Comparison of ENCODE assay signal across 14 cellular contexts in the genomic region with DNA sequence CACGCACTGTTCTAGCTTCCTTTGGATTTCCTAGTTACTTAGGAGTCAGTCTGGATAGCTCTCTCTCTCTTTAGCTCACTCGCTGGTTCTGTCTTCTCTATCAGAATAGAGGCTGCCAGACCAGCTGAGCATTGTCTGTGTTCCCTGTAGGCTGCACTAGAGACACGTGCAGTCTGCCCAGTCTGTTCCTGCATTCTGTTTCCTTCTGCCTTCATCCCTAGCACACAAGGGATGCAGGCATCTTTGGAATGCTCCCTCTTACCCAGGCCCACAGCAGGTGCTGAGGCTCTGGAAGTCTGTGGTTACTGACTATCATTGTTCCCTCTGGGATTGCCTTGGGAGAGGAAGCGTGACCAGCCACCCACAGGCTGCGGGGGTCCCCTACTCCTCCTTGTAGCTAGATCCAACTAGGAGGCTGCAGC.
DNase-seq lines count a peak whose midpoint lies in the region; ATAC-seq and TF ChIP-seq lines count a peak whose summit lies in the region.
"Had no signal": no experiment of that assay in that cellular context is flagged by ENCODE, and none has a peak within 500 bp of the region (broad histone marks: within the 10 kb centered on the region; RNA-seq: fewer than 3 reads in every experiment).

No MANE protein-coding gene starts in this region.

- H3K4me3 Mint-ChIP-seq in MCF 10A (ENCODE audit: unreplicated experiment) (no peak overlapping the region), endodermal cell (no peak overlapping the region)
- H3K4me3 Mint-ChIP-seq: activated CD8-positive, alpha-beta T cell treated with anti-CD3 and anti-CD28 coated beads for 36 hours; stimulated activated naive B cell treated with anti-CD40 and anti-IgM and Interleukin-4, amounts not matched to agents 10 μg/mL and 1 μg/mL and 100 μg/mL, for 72 hours had no signal

- TF ChIP-seq POLR2A in breast epithelium (IDR thresholded peaks at IDR 0.05), result no peak
- no peak for TF ChIP-seq POLR2A in adrenal gland (IDR thresholded peaks at IDR 0.05)

- H3K4me1 Mint-ChIP-seq in MCF 10A (ENCODE audit: insufficient read depth, unreplicated experiment) (peaks cover 24% of the 10 kb centered on the region), endodermal cell (peaks cover 21% of the 10 kb centered on the region)

- H3K9me3 ChIP-seq in breast epithelium (no peaks in the 10 kb centered on the region), endodermal cell (ENCODE audit: control insufficient read depth, low read length) (no peaks in the 10 kb centered on the region), upper lobe of right lung (no peaks in the 10 kb centered on the region), adrenal gland (replicated peaks in 1 of 3) (no peaks in the 10 kb centered on the region)
- H3K9me3 ChIP-seq: ascending aorta had no signal

- H3K27me3 ChIP-seq in breast epithelium, result no peaks in the 10 kb centered on the region
- no peaks in the 10 kb centered on the region for H3K27me3 ChIP-seq in endodermal cell (ENCODE audit: control insufficient read depth, insufficient read depth, low read length, poor library complexity, severe bottlenecking)
- no peaks in the 10 kb centered on the region for H3K27me3 ChIP-seq in upper lobe of right lung
- H3K27me3 ChIP-seq in adrenal gland, result no peaks in the 10 kb centered on the region
- H3K27me3 ChIP-seq: ascending aorta had no signal

- no TSS peak for BruUV-seq in MCF 10A (replicated peaks; lab: Mats Ljungman, UMichigan)

- intact Hi-C loops in MCF 10A (cut with micrococcal nuclease), result no loop called here
- intact Hi-C loops in breast epithelium (cut with DNase I; ENCODE audit: low total_unique reads), result no loop called here
- intact Hi-C loops in upper lobe of right lung (cut with DNase I), result no loop called here
- intact Hi-C loops in adrenal gland (cut with DNase I), result no loop called here

- no peak overlapping the region for H3K27ac Mint-ChIP-seq in MCF 10A (ENCODE audit: low read depth, unreplicated experiment)
- peak overlapping the region; percentile 38 for H3K27ac Mint-ChIP-seq in endodermal cell
- H3K27ac Mint-ChIP-seq: activated CD8-positive, alpha-beta T cell treated with anti-CD3 and anti-CD28 coated beads for 36 hours; stimulated activated naive B cell treated with anti-CD40 and anti-IgM and Interleukin-4, amounts not matched to agents 10 μg/mL and 1 μg/mL and 100 μg/mL, for 72 hours had no signal

- no peaks in the 10 kb centered on the region for H3K27me3 Mint-ChIP-seq in MCF 10A (ENCODE audit: insufficient read depth, unreplicated experiment)
- H3K27me3 Mint-ChIP-seq in endodermal cell (ENCODE audit: insufficient read depth), result no peaks in the 10 kb centered on the region
- H3K27me3 Mint-ChIP-seq: activated CD8-positive, alpha-beta T cell treated with anti-CD3 and anti-CD28 coated beads for 36 hours had no signal

- DNase-seq in MCF 10A (ENCODE audit: unreplicated experiment) (peak; percentile 22), breast epithelium (ENCODE audit: low spot score in 2 of 2) (no peak), endodermal cell (peak; percentile 91), left lobe of liver (ENCODE audit: low spot score) (no peak), upper lobe of right lung (no peak), adrenal gland (no peak), NCI-H1436 (lab: John Stamatoyannopoulos, UW) (no peak), NCI-H82 treated with DMSO at 0.1 percent for 48 hours (lab: John Stamatoyannopoulos, UW; ENCODE audit: unreplicated experiment) (no peak)
- DNase-seq: activated CD8-positive, alpha-beta T cell treated with anti-CD3 and anti-CD28 coated beads for 36 hours; MV-4-11; stimulated activated naive B cell treated with anti-CD40 and anti-IgM and Interleukin-4, amounts not matched to agents 10 μg/mL and 1 μg/mL and 100 μg/mL, for 72 hours had no signal

- no peak overlapping the region for H3K4me3 ChIP-seq in breast epithelium
- no peak overlapping the region for H3K4me3 ChIP-seq in endodermal cell (ENCODE audit: low read length)
- H3K4me3 ChIP-seq in upper lobe of right lung, result no peak overlapping the region
- H3K4me3 ChIP-seq in adrenal gland, result no peak overlapping the region
- H3K4me3 ChIP-seq: ascending aorta, PC-9, skin epidermis had no signal

- no peaks in the 10 kb centered on the region for H3K36me3 Mint-ChIP-seq in MCF 10A (ENCODE audit: insufficient read depth, unreplicated experiment)
- no peaks in the 10 kb centered on the region for H3K36me3 Mint-ChIP-seq in endodermal cell (ENCODE audit: low read depth)

- 53 to 57% methylated on average over 3 to 5 of the region's 5 CpGs for WGBS in endodermal cell (ENCODE audit: insufficient coverage in 1 of 2, insufficient read length in 1 of 2), 2 experiments
- 67 to 81% (median 74%) methylated on average over 3 to 5 of the region's 5 CpGs for WGBS in adrenal gland, 4 donors

- no peaks in the 10 kb centered on the region for H3K36me3 ChIP-seq in breast epithelium
- no peaks in the 10 kb centered on the region for H3K36me3 ChIP-seq in endodermal cell (ENCODE audit: control insufficient read depth, insufficient read depth, low read length)
- no peaks in the 10 kb centered on the region for H3K36me3 ChIP-seq in upper lobe of right lung
- no peaks in the 10 kb centered on the region for H3K36me3 ChIP-seq in adrenal gland (replicated peaks in 1 of 2)
- H3K36me3 ChIP-seq: ascending aorta had no signal

- ATAC-seq in left lobe of liver, result peak; percentile 39
- ATAC-seq in upper lobe of right lung, result peak; percentile 74
- ATAC-seq: activated CD8-positive, alpha-beta T cell treated with anti-CD3 and anti-CD28 coated beads for 36 hours; stimulated activated naive B cell treated with anti-CD40 and anti-IgM and Interleukin-4, amounts not matched to agents 10 μg/mL and 1 μg/mL and 100 μg/mL, for 72 hours had no signal

- H3K9me3 Mint-ChIP-seq in MCF 10A (ENCODE audit: unreplicated experiment), result no peaks in the 10 kb centered on the region
- H3K9me3 Mint-ChIP-seq in endodermal cell, result no peaks in the 10 kb centered on the region
- H3K9me3 Mint-ChIP-seq: activated CD8-positive, alpha-beta T cell treated with anti-CD3 and anti-CD28 coated beads for 36 hours had no signal

- TF ChIP-seq CTCF in MCF 10A (IDR thresholded peaks at IDR 0.05; ENCODE audit: unreplicated experiment) (no peak), breast epithelium (IDR thresholded peaks at IDR 0.05) (no peak), endodermal cell (conservative IDR thresholded peaks at IDR 0.05) (peak; percentile 19), upper lobe of right lung (IDR thresholded peaks at IDR 0.05) (no peak), adrenal gland (IDR thresholded peaks at IDR 0.05) (no peak)

- H3K27ac ChIP-seq in breast epithelium (no peak overlapping the region), endodermal cell (ENCODE audit: low read depth, low read length) (peak overlapping the region; percentile 95), upper lobe of right lung (no peak overlapping the region), adrenal gland (no peak overlapping the region)
- H3K27ac ChIP-seq: ascending aorta, PC-9, skin epidermis had no signal

- CTCF ChIA-PET in MCF 10A (lab: Yijun Ruan, JAX), result interaction anchor here (0.6 kb wide), 1 partner anchor 237 kb away, joined by 3 read pairs; no protein-coding TSS in a partner anchor

- no peak overlapping the region for H3K9ac ChIP-seq in endodermal cell (ENCODE audit: extremely low read depth, low read length, poor library complexity, severe bottlenecking)

- POLR2A ChIA-PET in MCF 10A (lab: Yijun Ruan, JAX), result no interaction called here

- no peaks in the 10 kb centered on the region for H3K4me1 ChIP-seq in breast epithelium
- H3K4me1 ChIP-seq in endodermal cell (ENCODE audit: control insufficient read depth, insufficient read depth, low read length), result no peaks in the 10 kb centered on the region
- no peaks in the 10 kb centered on the region for H3K4me1 ChIP-seq in upper lobe of right lung
- no peaks in the 10 kb centered on the region for H3K4me1 ChIP-seq in adrenal gland (replicated peaks in 1 of 2)
- H3K4me1 ChIP-seq: ascending aorta had no signal

Comparison
In these comparisons a context has a peak if more than half of its experiments do, and no peak if none do; other contexts are left out.
1. DNase-seq: peak in MCF 10A (single experiment) and endodermal cell (single experiment); none in breast epithelium (0 of 2), left lobe of liver (single experiment), upper lobe of right lung (single experiment), adrenal gland (0 of 7), NCI-H1436 (single experiment) and NCI-H82 treated with DMSO at 0.1 percent for 48 hours (single experiment).